ENCODE assay signal across 9 cellular contexts in the genomic region with DNA sequence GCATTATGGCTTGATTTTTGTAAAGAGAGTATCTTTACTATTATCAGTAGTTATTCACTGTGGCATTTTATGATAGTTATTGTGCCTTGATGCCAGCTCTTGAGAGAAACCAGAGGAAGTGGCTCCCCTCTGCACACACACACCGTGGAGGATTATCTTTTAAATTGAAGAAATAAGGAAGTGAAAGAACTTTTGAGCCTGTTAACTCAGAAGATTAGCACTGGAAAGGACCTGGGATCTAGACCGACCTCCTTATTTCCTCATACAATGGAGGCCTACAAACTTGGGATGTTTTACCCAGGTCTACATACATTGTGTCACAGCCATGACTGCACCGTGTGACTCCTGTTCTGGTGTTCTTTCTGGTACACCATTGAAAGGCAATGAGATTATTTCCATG. TPM values are rescaled to one million over a fixed set of nuclear protein-coding genes. Genes with fewer than 3 reads are reported as not detected.
DNase-seq lines count a peak whose midpoint lies in the region; ATAC-seq and TF ChIP-seq lines count a peak whose summit lies in the region.
"Had no signal": no experiment of that assay in that cellular context is flagged by ENCODE, and none has a peak within 500 bp of the region (broad histone marks: within the 10 kb centered on the region; RNA-seq: fewer than 3 reads in every experiment).

No MANE protein-coding gene starts in this region.

- H3K4me3 Mint-ChIP-seq in activated T-cell treated with anti-CD3 and anti-CD28 coated beads, Interleukin-2, amount 50 U/mL, for 4 hours, result peak overlapping the region; percentile 58
- peak overlapping the region; percentile 57 for H3K4me3 Mint-ChIP-seq in T-helper 17 cell
- H3K4me3 Mint-ChIP-seq in stimulated activated naive B cell treated with anti-CD40 and anti-IgM and Interleukin-4, amounts not matched to agents 10 μg/mL and 1 μg/mL and 100 μg/mL, for 72 hours, result no peak overlapping the region

- no peak for ATAC-seq in activated T-cell treated with anti-CD3 and anti-CD28 coated beads, Interleukin-2, amount 50 U/mL, for 4 hours
- peak; percentile 64 for ATAC-seq in HG03175 (IDR thresholded peaks at IDR 0.05; ENCODE audit: unreplicated experiment)
- peak; percentile 29 for ATAC-seq in T-helper 17 cell
- peak; percentile 58 to 64 for ATAC-seq in stimulated activated naive B cell treated with anti-CD40 and anti-IgM and Interleukin-4, amounts not matched to agents 10 μg/mL and 1 μg/mL and 100 μg/mL, for 72 hours (replicated peaks)

- no peaks in the 10 kb centered on the region for H3K9me3 Mint-ChIP-seq in activated T-cell treated with anti-CD3 and anti-CD28 coated beads, Interleukin-2, amount 50 U/mL, for 4 hours
- H3K9me3 Mint-ChIP-seq in stimulated activated naive B cell treated with anti-CD40 and anti-IgM and Interleukin-4, amounts not matched to agents 10 μg/mL and 1 μg/mL and 100 μg/mL, for 72 hours, result no peaks in the 10 kb centered on the region

- no peaks in the 10 kb centered on the region for H3K27me3 ChIP-seq in breast epithelium

- H3K9me3 ChIP-seq in T-helper 17 cell (ENCODE audit: control insufficient read depth, low read length, poor library complexity, severe bottlenecking) (no peaks in the 10 kb centered on the region), breast epithelium (no peaks in the 10 kb centered on the region)

- H3K27ac ChIP-seq in coronary artery (no peak overlapping the region), breast epithelium (no peak overlapping the region)

- DNase-seq in activated T-cell treated with anti-CD3 and anti-CD28 coated beads, Interleukin-2, amount 50 U/mL, for 4 hours, result no peak
- DNase-seq in activated T-cell treated with anti-CD3 and anti-CD28 coated beads for 4 hours, result no peak
- DNase-seq in T-helper 17 cell, result no peak
- DNase-seq in stimulated activated naive B cell treated with anti-CD40 and anti-IgM and Interleukin-4, amounts not matched to agents 10 μg/mL and 1 μg/mL and 100 μg/mL, for 72 hours, result no peak
- no peak for DNase-seq in coronary artery (ENCODE audit: low spot score)
- no peak for DNase-seq in breast epithelium (ENCODE audit: low spot score in 2 of 2)
- no peak for DNase-seq in dermis blood vessel endothelial cell

- H3K36me3 Mint-ChIP-seq in activated T-cell treated with anti-CD3 and anti-CD28 coated beads, Interleukin-2, amount 50 U/mL, for 4 hours (ENCODE audit: insufficient read depth), result peaks cover 61% of the 10 kb centered on the region
- H3K36me3 Mint-ChIP-seq in T-helper 17 cell (ENCODE audit: low read depth), result peaks cover 16% of the 10 kb centered on the region
- H3K36me3 Mint-ChIP-seq in stimulated activated naive B cell treated with anti-CD40 and anti-IgM and Interleukin-4, amounts not matched to agents 10 μg/mL and 1 μg/mL and 100 μg/mL, for 72 hours, result peaks cover 56 to 63% of the 10 kb centered on the region in 2 donors

- TF ChIP-seq CTCF in coronary artery (IDR thresholded peaks at IDR 0.05), result no peak
- no peak for TF ChIP-seq CTCF in breast epithelium (IDR thresholded peaks at IDR 0.05)

- no peak for TF ChIP-seq POLR2A in breast epithelium (IDR thresholded peaks at IDR 0.05)

- peak overlapping the region; percentile 87 for H3K27ac Mint-ChIP-seq in T-helper 17 cell
- peak overlapping the region; percentile 47 for H3K27ac Mint-ChIP-seq in stimulated activated naive B cell treated with anti-CD40 and anti-IgM and Interleukin-4, amounts not matched to agents 10 μg/mL and 1 μg/mL and 100 μg/mL, for 72 hours

- intact Hi-C loops in breast epithelium (cut with DNase I; ENCODE audit: low total_unique reads), result no loop called here

- H3K4me1 Mint-ChIP-seq in activated T-cell treated with anti-CD3 and anti-CD28 coated beads, Interleukin-2, amount 50 U/mL, for 4 hours (ENCODE audit: low read depth), result peaks cover 86% of the 10 kb centered on the region
- H3K4me1 Mint-ChIP-seq in T-helper 17 cell, result peaks cover 74% of the 10 kb centered on the region
- peaks cover 35 to 66% of the 10 kb centered on the region in 2 donors for H3K4me1 Mint-ChIP-seq in stimulated activated naive B cell treated with anti-CD40 and anti-IgM and Interleukin-4, amounts not matched to agents 10 μg/mL and 1 μg/mL and 100 μg/mL, for 72 hours

- no peaks in the 10 kb centered on the region for H3K4me1 ChIP-seq in breast epithelium

- peaks cover 3% of the 10 kb centered on the region for H3K36me3 ChIP-seq in breast epithelium

- H3K4me3 ChIP-seq in coronary artery (no peak overlapping the region), breast epithelium (no peak overlapping the region)
- H3K4me3 ChIP-seq: skin epidermis had no signal

- H3K27me3 Mint-ChIP-seq in activated T-cell treated with anti-CD3 and anti-CD28 coated beads, Interleukin-2, amount 50 U/mL, for 4 hours (ENCODE audit: low read depth), result no peaks in the 10 kb centered on the region
- no peaks in the 10 kb centered on the region for H3K27me3 Mint-ChIP-seq in T-helper 17 cell
- H3K27me3 Mint-ChIP-seq in stimulated activated naive B cell treated with anti-CD40 and anti-IgM and Interleukin-4, amounts not matched to agents 10 μg/mL and 1 μg/mL and 100 μg/mL, for 72 hours, result no peaks in the 10 kb centered on the region

RNA-seq across cellular contexts. Expression of a gene that starts 40.5 kb away (rescaled TPM):
- 10 to 100 TPM; 54.4 to 65.7 (median 57.5) TPM for total RNA-seq in activated T-cell treated with anti-CD3 and anti-CD28 coated beads, Interleukin-2, amount 50 U/mL, for 4 hours
- total RNA-seq in T-helper 17 cell (100 to 1,000 TPM; 172 to 197 TPM), breast epithelium (10 to 100 TPM; 35.1 to 54.3 (median 49.3) TPM), dermis blood vessel endothelial cell (37.8 and 44.6 TPM in 2 replicates)

Comparison
In these comparisons a context has a peak if more than half of its experiments do, and no peak if none do; other contexts are left out.
1. ATAC-seq: peak in HG03175 (single experiment), T-helper 17 cell (single experiment) and stimulated activated naive B cell treated with anti-CD40 and anti-IgM and Interleukin-4, amounts not matched to agents 10 μg/mL and 1 μg/mL and 100 μg/mL, for 72 hours (2 of 2); none in activated T-cell treated with anti-CD3 and anti-CD28 coated beads, Interleukin-2, amount 50 U/mL, for 4 hours (0 of 2).
2. H3K4me3 Mint-ChIP-seq: peak in activated T-cell treated with anti-CD3 and anti-CD28 coated beads, Interleukin-2, amount 50 U/mL, for 4 hours (single experiment) and T-helper 17 cell (single experiment); none in stimulated activated naive B cell treated with anti-CD40 and anti-IgM and Interleukin-4, amounts not matched to agents 10 μg/mL and 1 μg/mL and 100 μg/mL, for 72 hours (0 of 2).